ENCODE assay signal across 1 cellular context in the genomic region with DNA sequence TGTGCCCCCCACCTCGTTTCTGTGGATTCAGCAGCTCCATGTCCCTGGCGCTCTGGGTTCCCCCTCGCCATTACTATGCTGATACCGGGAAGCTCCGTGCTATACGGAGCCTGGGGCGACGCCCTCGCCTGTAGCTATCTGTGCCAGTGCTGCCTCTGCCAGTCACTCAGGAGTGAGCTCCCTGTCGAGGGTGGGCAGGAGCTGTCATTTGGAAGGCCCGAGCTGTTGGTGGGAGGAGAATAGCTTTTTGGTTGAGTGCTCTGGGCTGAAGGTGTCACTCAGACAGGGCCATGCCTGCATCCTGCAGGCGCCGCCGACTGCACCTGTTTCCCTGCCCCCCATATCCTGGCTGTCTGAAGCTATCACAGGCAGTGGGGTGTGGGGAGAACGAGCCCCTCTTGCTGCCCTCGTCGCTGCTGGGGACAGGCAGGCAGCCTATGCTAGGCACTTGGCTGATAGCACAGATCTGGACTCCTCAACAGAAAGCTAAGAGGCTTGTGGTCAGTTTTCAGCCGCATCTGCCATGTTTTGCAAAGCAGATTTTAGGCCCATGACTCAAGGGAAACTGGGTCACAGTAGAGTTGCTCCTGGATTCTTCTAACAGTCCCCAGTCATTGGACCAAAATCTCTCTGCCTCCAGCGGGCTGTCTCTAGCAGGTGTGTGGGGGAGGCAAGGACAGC.
TF ChIP-seq lines count a peak whose summit lies in the region.

No MANE protein-coding gene starts in this region.

TF ChIP-seq in IMR-90, 13 proteins besides CTCF, POLR2A, EP300 and RAD21 (continued from another document):
- no peak for TF ChIP-seq RFX5 (IDR thresholded peaks at IDR 0.05; ENCODE audit: low read depth, low read length)
- TF ChIP-seq, protein P1, sequence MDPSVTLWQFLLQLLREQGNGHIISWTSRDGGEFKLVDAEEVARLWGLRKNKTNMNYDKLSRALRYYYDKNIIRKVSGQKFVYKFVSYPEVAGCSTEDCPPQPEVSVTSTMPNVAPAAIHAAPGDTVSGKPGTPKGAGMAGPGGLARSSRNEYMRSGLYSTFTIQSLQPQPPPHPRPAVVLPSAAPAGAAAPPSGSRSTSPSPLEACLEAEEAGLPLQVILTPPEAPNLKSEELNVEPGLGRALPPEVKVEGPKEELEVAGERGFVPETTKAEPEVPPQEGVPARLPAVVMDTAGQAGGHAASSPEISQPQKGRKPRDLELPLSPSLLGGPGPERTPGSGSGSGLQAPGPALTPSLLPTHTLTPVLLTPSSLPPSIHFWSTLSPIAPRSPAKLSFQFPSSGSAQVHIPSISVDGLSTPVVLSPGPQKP (IDR thresholded peaks at IDR 0.05; ENCODE audit: borderline replicate concordance, low read depth, low read length) = no peak
- TF ChIP-seq SMC3 (IDR thresholded peaks at IDR 0.05; ENCODE audit: low read depth, low read length) = no peak
- no peak for TF ChIP-seq CEBPB (IDR thresholded peaks at IDR 0.05; ENCODE audit: low read depth, low read length)
- TF ChIP-seq CHD1 (IDR thresholded peaks at IDR 0.05; ENCODE audit: low read depth, low read length) = no peak
- no peak for TF ChIP-seq MXI1 (IDR thresholded peaks at IDR 0.05; ENCODE audit: borderline replicate concordance, low read depth, low read length)
- TF ChIP-seq NFE2L2 (IDR thresholded peaks at IDR 0.05; ENCODE audit: low read depth, low read length) = no peak
- TF ChIP-seq, protein P2, sequence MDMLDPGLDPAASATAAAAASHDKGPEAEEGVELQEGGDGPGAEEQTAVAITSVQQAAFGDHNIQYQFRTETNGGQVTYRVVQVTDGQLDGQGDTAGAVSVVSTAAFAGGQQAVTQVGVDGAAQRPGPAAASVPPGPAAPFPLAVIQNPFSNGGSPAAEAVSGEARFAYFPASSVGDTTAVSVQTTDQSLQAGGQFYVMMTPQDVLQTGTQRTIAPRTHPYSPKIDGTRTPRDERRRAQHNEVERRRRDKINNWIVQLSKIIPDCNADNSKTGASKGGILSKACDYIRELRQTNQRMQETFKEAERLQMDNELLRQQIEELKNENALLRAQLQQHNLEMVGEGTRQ (IDR thresholded peaks at IDR 0.05; ENCODE audit: low read depth, low read length) = no peak
- TF ChIP-seq FOS (IDR thresholded peaks at IDR 0.05; ENCODE audit: low read depth, low read length) = no peak
- no peak for TF ChIP-seq BHLHE40 (IDR thresholded peaks at IDR 0.05; ENCODE audit: low read depth, low read length)
- TF ChIP-seq RCOR1 (IDR thresholded peaks at IDR 0.05; ENCODE audit: insufficient replicate concordance, low read length) = no peak
- no peak for TF ChIP-seq MAZ (IDR thresholded peaks at IDR 0.05; ENCODE audit: borderline replicate concordance, low read depth, low read length)
